ENCODE assay signal across 8 cellular contexts in the genomic region with DNA sequence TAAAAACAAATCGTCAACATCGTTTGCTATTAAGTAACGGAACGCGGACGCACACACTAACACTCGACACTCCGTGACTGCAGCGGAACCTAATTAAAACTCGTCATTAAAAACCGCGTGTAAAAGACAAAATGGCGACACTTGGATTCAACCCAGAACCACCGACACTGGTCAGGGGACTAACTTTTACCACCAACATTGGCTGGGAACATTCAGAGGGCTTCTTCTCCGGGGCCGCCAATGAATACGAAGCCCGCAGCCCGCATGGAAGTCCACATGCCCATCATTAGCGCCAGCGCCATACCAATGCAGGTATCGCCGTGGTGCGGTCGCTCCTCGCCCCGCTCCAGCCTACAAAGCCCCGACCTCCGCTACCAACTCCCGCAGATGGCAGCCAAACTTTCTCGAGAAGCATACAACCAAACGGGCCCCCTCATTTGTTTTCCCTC. TPM values are rescaled to one million over a fixed set of nuclear protein-coding genes. Genes with fewer than 3 reads are reported as not detected.
DNase-seq lines count a peak whose midpoint lies in the region; ATAC-seq, FAIRE-seq and TF ChIP-seq lines count a peak whose summit lies in the region.

No MANE protein-coding gene starts in this region.

- no peak for FAIRE-seq in H1 (lab: Jason Lieb, UNC)

- H2BK12ac ChIP-seq in H1 (ENCODE audit: low read depth, low read length): no peak overlapping the region

- peak overlapping the region; percentile 85 for H4K5ac ChIP-seq in H1 (ENCODE audit: insufficient read length, low read depth, low read length)

- H2BK5ac ChIP-seq in H1 (ENCODE audit: low read depth, low read length): peak overlapping the region; percentile 98

- peak overlapping the region; percentile 100 for H3K18ac ChIP-seq in H1 (ENCODE audit: extremely low read depth, low read length)

- CTCF ChIA-PET in activated CD4-positive, alpha-beta T cell treated with anti-CD3 and anti-CD28 coated beads for 36 hours (lab: Charles Lee): interaction anchor here (0.6 to 1.0 kb wide), 2 partner anchors 9 to 610 kb away, joined by 3 to 4 read pairs; no protein-coding TSS in a partner anchor
- CTCF ChIA-PET in H1 (lab: Charles Lee; ENCODE audit: partially characterized antibody): interaction anchor here (2.0 kb wide), 1 partner anchor 45 kb away, joined by 4 read pairs; no protein-coding TSS in a partner anchor

- no peak for TF ChIP-seq RAD21 in H1 (IDR thresholded peaks at IDR 0.05 in 1 of 2, conservative IDR thresholded peaks at IDR 0.05 in 1 of 2; ENCODE audit: low read depth in 2 of 2, low read length in 2 of 2)

- H3K23me2 ChIP-seq in H1 (ENCODE audit: low read depth, low read length): 0 out of 2 replicates have a peak, but pooled peaks cover 4% of the 10 kb centered on the region

- peak overlapping the region; percentile 30 for H3K56ac ChIP-seq in H1 (replicated peaks; ENCODE audit: insufficient read length, low read depth, low read length)

- no peak overlapping the region for H3K23ac ChIP-seq in H1 (ENCODE audit: insufficient read length)

- H3K4me1 ChIP-seq in ACC112 (ENCODE audit: control insufficient read depth, insufficient read depth, low read length, unreplicated experiment): no peaks in the 10 kb centered on the region
- no peaks in the 10 kb centered on the region for H3K4me1 ChIP-seq in HUES64 (ENCODE audit: insufficient read depth, low read length)
- peaks cover 0 to 5% (median 0%) of the 10 kb centered on the region in 4 experiments; a peak in 1 of 7 replicates for H3K4me1 ChIP-seq in H1 (replicated peaks in 1 of 4; ENCODE audit: control insufficient read depth in 3 of 4, insufficient read depth in 4 of 4, low read length in 3 of 4)
- peaks cover 4% of the 10 kb centered on the region for H3K4me1 ChIP-seq in mononuclear cell (ENCODE audit: insufficient read depth, low read length)
- H3K4me1 ChIP-seq in thoracic aorta (ENCODE audit: control insufficient read depth in 1 of 2, low read depth in 2 of 2): peaks cover 0 to 12% of the 10 kb centered on the region in 2 donors

- no peak overlapping the region for H3K14ac ChIP-seq in H1 (ENCODE audit: insufficient read length)

- H3K4me3 ChIP-seq in ACC112 (ENCODE audit: low read depth, low read length) (peak overlapping the region; percentile 88), HUES64 (ENCODE audit: low read length) (peak overlapping the region; percentile 99), H1 (ENCODE audit: extremely low read depth in 1 of 4, insufficient read depth in 2 of 4, low read depth in 3 of 4, low read length in 4 of 4) (peak overlapping the region; percentile 87 to 100 (median 92)), mononuclear cell (ENCODE audit: low read length) (peak overlapping the region; percentile 94), thoracic aorta (peak overlapping the region; percentile 90)

- H3K9me3 ChIP-seq in HUES64 (ENCODE audit: insufficient read depth, low read depth, low read length) (no peaks in the 10 kb centered on the region), H1 (ENCODE audit: insufficient read depth in 2 of 2, low read depth in 1 of 2, low read length in 1 of 2) (no peaks in the 10 kb centered on the region), mononuclear cell (ENCODE audit: low read depth, low read length) (no peaks in the 10 kb centered on the region), thoracic aorta (no peaks in the 10 kb centered on the region)

- H4K8ac ChIP-seq in H1 (ENCODE audit: extremely low read depth, insufficient read depth, low read length): peak overlapping the region; percentile 98; the same call in 1 of the 2 replicates

- H4K20me1 ChIP-seq in H1 (replicated peaks in 1 of 2; ENCODE audit: control insufficient read depth in 1 of 2, insufficient read depth in 2 of 2, low read length in 2 of 2): peaks cover 2 to 9% of the 10 kb centered on the region in 2 experiments

- H2AK5ac ChIP-seq in H1 (ENCODE audit: low read depth, low read length): peak overlapping the region; percentile 40; the same call in 1 of the 2 replicates

- H3K4me3 Mint-ChIP-seq in activated CD4-positive, alpha-beta T cell treated with anti-CD3 and anti-CD28 coated beads for 36 hours: peak overlapping the region; percentile 100

- TF ChIP-seq EP300 in H1 (IDR thresholded peaks at IDR 0.05; ENCODE audit: borderline replicate concordance in 1 of 2, low read depth in 2 of 2, low read length in 2 of 2): no peak

- intact Hi-C loops in activated CD4-positive, alpha-beta T cell treated with anti-CD3 and anti-CD28 coated beads for 36 hours (cut with DNase I, micrococcal nuclease): loop anchor here (1.0 to 2.0 kb wide), 5 partner anchors 29 to 383 kb away; a partner anchor contains a TSS

- peak overlapping the region; percentile 91 for H4K91ac ChIP-seq in H1 (replicated peaks; ENCODE audit: insufficient read length, low read length)

- peaks cover 43% of the 10 kb centered on the region for H3K36me3 Mint-ChIP-seq in activated CD4-positive, alpha-beta T cell treated with anti-CD3 and anti-CD28 coated beads for 36 hours (ENCODE audit: low read depth)

- WGBS in HUES64: 0% methylated on average over 32 of the region's 32 CpGs
- WGBS in H1 (ENCODE audit: extremely low coverage in 1 of 2, insufficient coverage in 1 of 2, insufficient read length in 1 of 2, insufficient replicate concordance in 2 of 2, low coverage in 1 of 2, low lambda C conversion rate in 2 of 2, missing lambda C conversion rate in 1 of 2), 2 experiments: 0% methylated on average over 12 of the region's 32 CpGs; no CpG with 5 or more reads in 1 of the 2 experiments

- H3K27me3 Mint-ChIP-seq in activated CD4-positive, alpha-beta T cell treated with anti-CD3 and anti-CD28 coated beads for 36 hours: no peaks in the 10 kb centered on the region

- H2BK15ac ChIP-seq in H1 (ENCODE audit: low read length): no peak overlapping the region

- H3K27me3 ChIP-seq in ACC112 (ENCODE audit: insufficient read depth, low read length) (no peaks in the 10 kb centered on the region), HUES64 (ENCODE audit: insufficient read depth, low read length) (no peaks in the 10 kb centered on the region), H1 (replicated peaks in 1 of 4; ENCODE audit: control insufficient read depth in 3 of 4, extremely low read depth in 1 of 4, insufficient read depth in 3 of 4, low read length in 3 of 4) (no peaks in the 10 kb centered on the region), mononuclear cell (ENCODE audit: insufficient read depth, low read length) (no peaks in the 10 kb centered on the region), thoracic aorta (replicated peaks; ENCODE audit: insufficient read depth) (no peaks in the 10 kb centered on the region)

- H3K27ac Mint-ChIP-seq in activated CD4-positive, alpha-beta T cell treated with anti-CD3 and anti-CD28 coated beads for 36 hours: peak overlapping the region; percentile 100

- H3K4me2 ChIP-seq in H1 (ENCODE audit: insufficient read depth in 1 of 2, low read depth in 2 of 2, low read length in 2 of 2): peak overlapping the region; percentile 60 to 72; a peak in 3 of 4 replicates

- H3K9ac ChIP-seq in HUES64 (ENCODE audit: low read depth, low read length) (peak overlapping the region; percentile 100), H1 (replicated peaks in 1 of 4; ENCODE audit: extremely low read depth in 1 of 4, low read depth in 3 of 4, low read length in 3 of 4) (peak overlapping the region; percentile 90 to 100 (median 98))

- H3K79me2 ChIP-seq in ACC112 (ENCODE audit: control insufficient read depth, insufficient read depth, low read length, unreplicated experiment): peaks cover 45% of the 10 kb centered on the region
- peaks cover 16 to 32% of the 10 kb centered on the region in 2 experiments for H3K79me2 ChIP-seq in H1 (ENCODE audit: control insufficient read depth in 1 of 2, insufficient read depth in 2 of 2, low read length in 2 of 2)

- no peaks in the 10 kb centered on the region for H3K9me3 Mint-ChIP-seq in activated CD4-positive, alpha-beta T cell treated with anti-CD3 and anti-CD28 coated beads for 36 hours (ENCODE audit: low read depth)

- peak overlapping the region; percentile 8 for H3K4ac ChIP-seq in H1 (replicated peaks; ENCODE audit: insufficient read length, low read depth, low read length)

- TF ChIP-seq CTCF in H1 (IDR thresholded peaks at IDR 0.05; ENCODE audit: control extremely low read depth in 1 of 3, insufficient read depth in 1 of 3, low read depth in 1 of 3, low read length in 3 of 3): no peak
- no peak for TF ChIP-seq CTCF in thoracic aorta (IDR thresholded peaks at IDR 0.05)

- ATAC-seq in GM19324 (IDR thresholded peaks at IDR 0.05; ENCODE audit: low FRiP score, unreplicated experiment) (peak; percentile 19), thoracic aorta (ENCODE audit: insufficient number of reproducible peaks, low FRiP score, low read depth) (no peak)
- ATAC-seq in activated CD4-positive, alpha-beta T cell treated with anti-CD3 and anti-CD28 coated beads for 36 hours: peak; percentile 13

- H2BK20ac ChIP-seq in H1 (ENCODE audit: low read length): no peak overlapping the region

- H3K79me1 ChIP-seq in H1 (ENCODE audit: low read depth, low read length): no peaks in the 10 kb centered on the region

- peaks cover 20% of the 10 kb centered on the region for H3K4me1 Mint-ChIP-seq in activated CD4-positive, alpha-beta T cell treated with anti-CD3 and anti-CD28 coated beads for 36 hours

- no peak overlapping the region for H2BK120ac ChIP-seq in H1 (replicated peaks; ENCODE audit: low read depth, low read length)

- peak overlapping the region; percentile 22 for H2AFZ ChIP-seq in ACC112 (ENCODE audit: low read length, unreplicated experiment)
- H2AFZ ChIP-seq in H1 (ENCODE audit: low read length): no peak overlapping the region

- H3K27ac ChIP-seq in ACC112 (ENCODE audit: low read depth, low read length) (peak overlapping the region; percentile 71), HUES64 (ENCODE audit: low read depth, low read length) (peak overlapping the region; percentile 95), H1 (ENCODE audit: low read depth, low read length) (peak overlapping the region; percentile 97), thoracic aorta (peak overlapping the region; percentile 92 to 96)

- H3K36me3 ChIP-seq in ACC112 (ENCODE audit: insufficient read depth, low read length) (peaks cover 7% of the 10 kb centered on the region; the same call in 1 of the 2 replicates), HUES64 (ENCODE audit: insufficient read depth, low read length) (peaks cover 44% of the 10 kb centered on the region), H1 (ENCODE audit: control insufficient read depth in 2 of 4, insufficient read depth in 4 of 4, low read length in 3 of 4) (peaks cover 7 to 44% (median 25%) of the 10 kb centered on the region in 4 experiments), thoracic aorta (peaks cover 21% of the 10 kb centered on the region)

- DNase-seq in activated CD4-positive, alpha-beta T cell treated with anti-CD3 and anti-CD28 coated beads for 36 hours: no peak
- DNase-seq in H1 (ENCODE audit: low read depth in 1 of 2, low spot score in 2 of 2) (peak in 1 of 2 experiments; percentile 47), thoracic aorta (ENCODE audit: low spot score) (no peak), T1000 (lab: John Stamatoyannopoulos, UW) (no peak)

- TF ChIP-seq POLR2A in H1 (IDR thresholded peaks at IDR 0.05; ENCODE audit: control extremely low read depth in 1 of 2, low read depth in 2 of 2, low read length in 2 of 2): no peak

- POLR2A ChIA-PET in activated CD4-positive, alpha-beta T cell treated with anti-CD3 and anti-CD28 coated beads for 36 hours (lab: Charles Lee): interaction anchor here (0.8 to 1.2 kb wide), 5 partner anchors 13 to 382 kb away, joined by 3 to 8 read pairs (median 4); no protein-coding TSS in a partner anchor
- POLR2A ChIA-PET in H1 (lab: Charles Lee; ENCODE audit: partially characterized antibody): interaction anchor here (1.0 to 11.7 kb wide), 23 partner anchors 8 to 178 kb away, joined by 3 to 168 read pairs (median 5); no protein-coding TSS in a partner anchor

RNA-seq across cellular contexts. Expression of a gene that starts 0.5 kb away (rescaled TPM):
- polyA plus RNA-seq in HUES64 (2013, experiment 1 of 2): 438 TPM
- polyA plus RNA-seq in HUES64 (2013, experiment 2 of 2): 425 TPM
- 100 to 1,000 TPM; 320 to 414 TPM for total RNA-seq in activated CD4-positive, alpha-beta T cell treated with anti-CD3 and anti-CD28 coated beads for 36 hours
- total RNA-seq in H1 (2021; fragmentation: NEBNext Ultra II Directional; extraction: Animal tissue kit (Norgen Biotek cat#: 25700)): 458 and 476 TPM in 2 replicates
- 162 and 213 TPM in 2 replicates for polyA plus RNA-seq in H1 (2011; rRNA removed)
- 246 TPM for polyA plus RNA-seq in H1 (2011; cell fraction: cytosol; rRNA removed)
- 179 TPM for polyA plus RNA-seq in H1 (2011; cell fraction: nucleus; rRNA removed)
- polyA plus RNA-seq in H1 (2012, experiment 1 of 2): 312 to 403 TPM (median 368 TPM) in 4 replicates
- 147 TPM for polyA plus RNA-seq in H1 (2012, experiment 2 of 2)
- 348 TPM for polyA plus RNA-seq in H1 (2013, experiment 1 of 2)
- polyA plus RNA-seq in H1 (2013, experiment 2 of 2): 334 TPM
- polyA minus RNA-seq in H1 (2011; rRNA and poly(A)+ RNA removed): 283 and 360 TPM in 2 replicates
- polyA minus RNA-seq in H1 (2011; cell fraction: cytosol; rRNA and poly(A)+ RNA removed): 193 TPM
- polyA minus RNA-seq in H1 (2011; cell fraction: nucleus; rRNA and poly(A)+ RNA removed): 204 TPM
- total RNA-seq in mononuclear cell (402 TPM), thoracic aorta (100 to 1,000 TPM; 224 to 338 TPM)
